ENCODE assay signal across 1 cellular context in the genomic region with DNA sequence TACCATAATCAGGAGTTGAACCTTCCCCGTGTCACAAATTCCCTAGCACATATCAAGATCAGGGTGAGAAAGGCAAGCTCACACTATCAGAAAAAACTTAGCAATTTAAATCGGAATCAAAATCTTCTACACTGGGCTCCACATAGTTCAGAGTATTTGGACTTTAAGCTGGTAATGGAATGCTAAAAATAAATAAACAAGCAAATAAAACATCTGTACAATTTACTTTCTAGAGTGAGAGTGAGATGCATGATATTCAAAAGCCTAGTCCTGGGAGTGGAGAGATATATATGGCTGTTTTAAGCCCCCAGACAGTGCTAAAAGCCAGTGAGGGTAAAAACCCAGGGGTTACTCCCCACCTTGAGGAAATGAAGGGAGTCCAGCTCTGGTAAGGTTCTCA.
TF ChIP-seq lines count a peak whose summit lies in the region.

No MANE protein-coding gene starts in this region.

TF ChIP-seq in WTC11, 78 proteins besides CTCF, POLR2A, EP300 and RAD21 (continued from another document):
- TF ChIP-seq IRF2 (CRISPR knock-in tag; IDR thresholded peaks at IDR 0.05; ENCODE audit: borderline replicate concordance, low read depth) (no peak), JAZF1 (CRISPR knock-in tag; IDR thresholded peaks at IDR 0.05) (no peak), PRRX2 (CRISPR knock-in tag; IDR thresholded peaks at IDR 0.05) (no peak), NR2C2 (CRISPR knock-in tag; IDR thresholded peaks at IDR 0.05) (no peak), CBFB (CRISPR knock-in tag; IDR thresholded peaks at IDR 0.05; ENCODE audit: low read depth) (no peak), ATF1 (CRISPR knock-in tag; IDR thresholded peaks at IDR 0.05) (no peak)
- TF ChIP-seq, protein P1, sequence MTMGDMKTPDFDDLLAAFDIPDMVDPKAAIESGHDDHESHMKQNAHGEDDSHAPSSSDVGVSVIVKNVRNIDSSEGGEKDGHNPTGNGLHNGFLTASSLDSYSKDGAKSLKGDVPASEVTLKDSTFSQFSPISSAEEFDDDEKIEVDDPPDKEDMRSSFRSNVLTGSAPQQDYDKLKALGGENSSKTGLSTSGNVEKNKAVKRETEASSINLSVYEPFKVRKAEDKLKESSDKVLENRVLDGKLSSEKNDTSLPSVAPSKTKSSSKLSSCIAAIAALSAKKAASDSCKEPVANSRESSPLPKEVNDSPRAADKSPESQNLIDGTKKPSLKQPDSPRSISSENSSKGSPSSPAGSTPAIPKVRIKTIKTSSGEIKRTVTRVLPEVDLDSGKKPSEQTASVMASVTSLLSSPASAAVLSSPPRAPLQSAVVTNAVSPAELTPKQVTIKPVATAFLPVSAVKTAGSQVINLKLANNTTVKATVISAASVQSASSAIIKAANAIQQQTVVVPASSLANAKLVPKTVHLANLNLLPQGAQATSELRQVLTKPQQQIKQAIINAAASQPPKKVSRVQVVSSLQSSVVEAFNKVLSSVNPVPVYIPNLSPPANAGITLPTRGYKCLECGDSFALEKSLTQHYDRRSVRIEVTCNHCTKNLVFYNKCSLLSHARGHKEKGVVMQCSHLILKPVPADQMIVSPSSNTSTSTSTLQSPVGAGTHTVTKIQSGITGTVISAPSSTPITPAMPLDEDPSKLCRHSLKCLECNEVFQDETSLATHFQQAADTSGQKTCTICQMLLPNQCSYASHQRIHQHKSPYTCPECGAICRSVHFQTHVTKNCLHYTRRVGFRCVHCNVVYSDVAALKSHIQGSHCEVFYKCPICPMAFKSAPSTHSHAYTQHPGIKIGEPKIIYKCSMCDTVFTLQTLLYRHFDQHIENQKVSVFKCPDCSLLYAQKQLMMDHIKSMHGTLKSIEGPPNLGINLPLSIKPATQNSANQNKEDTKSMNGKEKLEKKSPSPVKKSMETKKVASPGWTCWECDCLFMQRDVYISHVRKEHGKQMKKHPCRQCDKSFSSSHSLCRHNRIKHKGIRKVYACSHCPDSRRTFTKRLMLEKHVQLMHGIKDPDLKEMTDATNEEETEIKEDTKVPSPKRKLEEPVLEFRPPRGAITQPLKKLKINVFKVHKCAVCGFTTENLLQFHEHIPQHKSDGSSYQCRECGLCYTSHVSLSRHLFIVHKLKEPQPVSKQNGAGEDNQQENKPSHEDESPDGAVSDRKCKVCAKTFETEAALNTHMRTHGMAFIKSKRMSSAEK (CRISPR knock-in tag; IDR thresholded peaks at IDR 0.05; ENCODE audit: borderline replicate concordance): no peak
- TF ChIP-seq, protein P2, sequence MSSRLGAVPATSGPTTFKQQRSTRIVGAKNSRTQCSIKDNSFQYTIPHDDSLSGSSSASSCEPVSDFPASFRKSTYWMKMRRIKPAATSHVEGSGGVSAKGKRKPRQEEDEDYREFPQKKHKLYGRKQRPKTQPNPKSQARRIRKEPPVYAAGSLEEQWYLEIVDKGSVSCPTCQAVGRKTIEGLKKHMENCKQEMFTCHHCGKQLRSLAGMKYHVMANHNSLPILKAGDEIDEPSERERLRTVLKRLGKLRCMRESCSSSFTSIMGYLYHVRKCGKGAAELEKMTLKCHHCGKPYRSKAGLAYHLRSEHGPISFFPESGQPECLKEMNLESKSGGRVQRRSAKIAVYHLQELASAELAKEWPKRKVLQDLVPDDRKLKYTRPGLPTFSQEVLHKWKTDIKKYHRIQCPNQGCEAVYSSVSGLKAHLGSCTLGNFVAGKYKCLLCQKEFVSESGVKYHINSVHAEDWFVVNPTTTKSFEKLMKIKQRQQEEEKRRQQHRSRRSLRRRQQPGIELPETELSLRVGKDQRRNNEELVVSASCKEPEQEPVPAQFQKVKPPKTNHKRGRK (CRISPR knock-in tag; IDR thresholded peaks at IDR 0.05; ENCODE audit: borderline replicate concordance): no peak
TF ChIP-seq in WTC11: peak in this region for 0.
